In genomic region chr20:3861191-3861590, GRCh38 we compare ENCODE assay signal across 18 cellular contexts.
"Had no signal": no experiment of that assay in that cellular context is flagged by ENCODE, and none has a peak within 500 bp of the region (broad histone marks: within the 10 kb centered on the region; RNA-seq: fewer than 3 reads in every experiment).

No MANE protein-coding gene starts in this region.

- H3K9me3 ChIP-seq: SK-N-SH had no signal

- DNase-seq: KBM-7, MV-4-11, NCI-H1048, NCI-H1105, NCI-H1417, NCI-H1436 treated with DMSO at 0.1 percent for 48 hours, NCI-H1694, NCI-H187 treated with DMSO at 0.1 percent for 48 hours, NCI-H2029 treated with DMSO at 0.1 percent for 48 hours, NCI-H2227 treated with DMSO at 0.1 percent for 48 hours, NCI-H524 treated with DMSO at 0.1 percent for 48 hours, NCI-H69, NCI-H774, Right ventricle myocardium superior, RPMI8226, SIG-M5, SK-N-SH, SW 1271 had no signal
